In genomic region chr3:32437898-32438297, GRCh38 we compare ENCODE assay signal across 13 cellular contexts. TPM values are rescaled to one million over a fixed set of nuclear protein-coding genes. Genes with fewer than 3 reads are reported as not detected.
A peak's percentile ranks its signal among the peaks of the same experiment; 100 is the strongest.
DNase-seq lines count a peak whose midpoint lies in the region; ATAC-seq and TF ChIP-seq lines count a peak whose summit lies in the region.
"Had no signal": no experiment of that assay in that cellular context is flagged by ENCODE, and none has a peak within 500 bp of the region (broad histone marks: within the 10 kb centered on the region; RNA-seq: fewer than 3 reads in every experiment).

No MANE protein-coding gene starts in this region.

- H3K9me3 Mint-ChIP-seq in activated naive CD4-positive, alpha-beta T cell treated with anti-CD3 and anti-CD28 coated beads, Interleukin-2, amount 10 ng/mL, durations not matched to agents 7 days and 5 days, result no peaks in the 10 kb centered on the region
- H3K9me3 Mint-ChIP-seq in activated T-helper 2 cell treated with anti-CD3 and anti-CD28 coated beads, Interferon-gamma antibody, Interleukin-2, Interleukin-4, amounts not matched to agents 10 μg/mL and 5 μg/mL and 100 μg/mL, durations not matched to agents 14 hours and 24 hours and 36 hours, result no peaks in the 10 kb centered on the region

- DNase-seq in activated naive CD4-positive, alpha-beta T cell treated with anti-CD3 and anti-CD28 coated beads, Interleukin-2, amount 10 ng/mL, durations not matched to agents 7 days and 5 days, result no peak
- DNase-seq in activated naive CD4-positive, alpha-beta T cell treated with Interleukin-2 at 50 U/mL for 16 hours, result no peak
- DNase-seq in HEK293T (ENCODE audit: extremely low spot score) (peak; percentile 3), glomerular visceral epithelial cell (ENCODE audit: extremely low spot score) (no peak)
- no peak for DNase-seq in activated T-helper 2 cell treated with anti-CD3 and anti-CD28 coated beads, Interferon-gamma antibody, Interleukin-2, Interleukin-4, amounts not matched to agents 10 μg/mL and 5 μg/mL and 100 μg/mL, durations not matched to agents 14 hours and 24 hours and 36 hours (ENCODE audit: low spot score)
- DNase-seq in stimulated activated CD8-positive, alpha-beta memory T cell treated with anti-CD3 and anti-CD28 coated beads, Interleukin-4, amount 100 ng/mL, for 48 hours, result peak; percentile 19
- DNase-seq: mesendoderm, NCI-H82, right lobe of liver, SK-N-SH, substantia nigra had no signal

- H3K4me1 Mint-ChIP-seq in activated naive CD4-positive, alpha-beta T cell treated with anti-CD3 and anti-CD28 coated beads, Interleukin-2, amount 10 ng/mL, durations not matched to agents 7 days and 5 days, result peaks cover 79% of the 10 kb centered on the region
- H3K4me1 Mint-ChIP-seq in activated T-helper 2 cell treated with anti-CD3 and anti-CD28 coated beads, Interferon-gamma antibody, Interleukin-2, Interleukin-4, amounts not matched to agents 10 μg/mL and 5 μg/mL and 100 μg/mL, durations not matched to agents 14 hours and 24 hours and 36 hours (ENCODE audit: low read depth), result peaks cover 55% of the 10 kb centered on the region

- intact Hi-C loops in activated T-helper 2 cell treated with anti-CD3 and anti-CD28 coated beads, Interferon-gamma antibody, Interleukin-2, Interleukin-4, amounts not matched to agents 10 μg/mL and 5 μg/mL and 100 μg/mL, durations not matched to agents 14 hours and 24 hours and 36 hours (cut with micrococcal nuclease), result loop anchor here (10.0 kb wide), 1 partner anchor 137 kb away; the partner anchor contains the start of gene DYNC1LI1

- POLR2A ChIA-PET in HEK293T (lab: Yijun Ruan, JAX), result no interaction called here

- CTCF ChIA-PET in activated naive CD4-positive, alpha-beta T cell treated with anti-CD3 and anti-CD28 coated beads, Interleukin-2, amount 10 ng/mL, durations not matched to agents 7 days and 5 days (lab: Charles Lee), result interaction anchor here (0.6 to 4.0 kb wide), 6 partner anchors 10 to 92 kb away, joined by 3 to 17 read pairs (median 4); no protein-coding TSS in a partner anchor
- CTCF ChIA-PET in HEK293T (lab: Yijun Ruan, JAX), result no interaction called here

- peak overlapping the region; percentile 51 for H3K27ac Mint-ChIP-seq in activated naive CD4-positive, alpha-beta T cell treated with anti-CD3 and anti-CD28 coated beads, Interleukin-2, amount 10 ng/mL, durations not matched to agents 7 days and 5 days
- peak overlapping the region; percentile 88 for H3K27ac Mint-ChIP-seq in activated T-helper 2 cell treated with anti-CD3 and anti-CD28 coated beads, Interferon-gamma antibody, Interleukin-2, Interleukin-4, amounts not matched to agents 10 μg/mL and 5 μg/mL and 100 μg/mL, durations not matched to agents 14 hours and 24 hours and 36 hours

- H3K27me3 Mint-ChIP-seq in activated naive CD4-positive, alpha-beta T cell treated with anti-CD3 and anti-CD28 coated beads, Interleukin-2, amount 10 ng/mL, durations not matched to agents 7 days and 5 days, result no peaks in the 10 kb centered on the region
- H3K27me3 Mint-ChIP-seq in activated T-helper 2 cell treated with anti-CD3 and anti-CD28 coated beads, Interferon-gamma antibody, Interleukin-2, Interleukin-4, amounts not matched to agents 10 μg/mL and 5 μg/mL and 100 μg/mL, durations not matched to agents 14 hours and 24 hours and 36 hours (ENCODE audit: low read depth), result no peaks in the 10 kb centered on the region

- peaks cover 14% of the 10 kb centered on the region for H3K36me3 Mint-ChIP-seq in activated naive CD4-positive, alpha-beta T cell treated with anti-CD3 and anti-CD28 coated beads, Interleukin-2, amount 10 ng/mL, durations not matched to agents 7 days and 5 days
- peaks cover 21% of the 10 kb centered on the region for H3K36me3 Mint-ChIP-seq in activated T-helper 2 cell treated with anti-CD3 and anti-CD28 coated beads, Interferon-gamma antibody, Interleukin-2, Interleukin-4, amounts not matched to agents 10 μg/mL and 5 μg/mL and 100 μg/mL, durations not matched to agents 14 hours and 24 hours and 36 hours (ENCODE audit: low read depth)

- H3K4me3 Mint-ChIP-seq in activated naive CD4-positive, alpha-beta T cell treated with anti-CD3 and anti-CD28 coated beads, Interleukin-2, amount 10 ng/mL, durations not matched to agents 7 days and 5 days, result no peak overlapping the region
- H3K4me3 Mint-ChIP-seq in activated T-helper 2 cell treated with anti-CD3 and anti-CD28 coated beads, Interferon-gamma antibody, Interleukin-2, Interleukin-4, amounts not matched to agents 10 μg/mL and 5 μg/mL and 100 μg/mL, durations not matched to agents 14 hours and 24 hours and 36 hours (ENCODE audit: low read depth), result no peak overlapping the region

- no peak for ATAC-seq in GM19463 (IDR thresholded peaks at IDR 0.05; ENCODE audit: unreplicated experiment)
- ATAC-seq in HG03565 (IDR thresholded peaks at IDR 0.05; ENCODE audit: unreplicated experiment), result no peak

TF ChIP-seq in HEK293T, 16 proteins besides CTCF, POLR2A, EP300 and RAD21:
- TF ChIP-seq ELF4 (IDR thresholded peaks at IDR 0.05) (no peak), L3MBTL2 (conservative IDR thresholded peaks at IDR 0.05) (no peak), NFRKB (IDR thresholded peaks at IDR 0.05) (no peak), TARDBP (IDR thresholded peaks at IDR 0.05) (no peak), LEF1 (IDR thresholded peaks at IDR 0.05; ENCODE audit: borderline replicate concordance) (no peak), SUZ12 (IDR thresholded peaks at IDR 0.05) (no peak), FOXA1 (IDR thresholded peaks at IDR 0.05) (no peak), ZNF384 (IDR thresholded peaks at IDR 0.05) (no peak), HDGF (IDR thresholded peaks at IDR 0.05; ENCODE audit: borderline replicate concordance) (no peak), SP1 (IDR thresholded peaks at IDR 0.05) (no peak), ARNT (IDR thresholded peaks at IDR 0.05) (no peak), FOXK2 (IDR thresholded peaks at IDR 0.05) (no peak), BHLHE40 (IDR thresholded peaks at IDR 0.05; ENCODE audit: borderline replicate concordance) (no peak), CTBP1 (IDR thresholded peaks at IDR 0.05; ENCODE audit: borderline replicate concordance) (no peak)

RNA-seq across cellular contexts. Expression of gene CMTM7, which starts 46.2 kb away (rescaled TPM):
- total RNA-seq in activated T-helper 2 cell treated with anti-CD3 and anti-CD28 coated beads, Interferon-gamma antibody, Interleukin-2, Interleukin-4, amounts not matched to agents 10 μg/mL and 5 μg/mL and 100 μg/mL, durations not matched to agents 14 hours and 24 hours and 36 hours, result 60.0 and 60.9 TPM in 2 replicates

Comparison
In these comparisons a context has a peak if more than half of its experiments do, and no peak if none do; other contexts are left out.
1. DNase-seq: peak in HEK293T (single experiment) and stimulated activated CD8-positive, alpha-beta memory T cell treated with anti-CD3 and anti-CD28 coated beads, Interleukin-4, amount 100 ng/mL, for 48 hours (single experiment); none in activated naive CD4-positive, alpha-beta T cell treated with anti-CD3 and anti-CD28 coated beads, Interleukin-2, amount 10 ng/mL, durations not matched to agents 7 days and 5 days (single experiment), activated naive CD4-positive, alpha-beta T cell treated with Interleukin-2 at 50 U/mL for 16 hours (single experiment), activated T-helper 2 cell treated with anti-CD3 and anti-CD28 coated beads, Interferon-gamma antibody, Interleukin-2, Interleukin-4, amounts not matched to agents 10 μg/mL and 5 μg/mL and 100 μg/mL, durations not matched to agents 14 hours and 24 hours and 36 hours (single experiment) and glomerular visceral epithelial cell (single experiment).